8 cellular contexts compared by ENCODE assay signal in genomic region chr1:224432141-224432540, GRCh38. TPM values are rescaled to one million over a fixed set of nuclear protein-coding genes. Genes with fewer than 3 reads are reported as not detected.
DNase-seq lines count a peak whose midpoint lies in the region; ATAC-seq, FAIRE-seq and TF ChIP-seq lines count a peak whose summit lies in the region.

No MANE protein-coding gene starts in this region.

- H3K79me2 ChIP-seq in DOHH2 (ENCODE audit: control insufficient read depth, low read length), result peaks cover 95% of the 10 kb centered on the region
- peaks cover 19 to 71% of the 10 kb centered on the region in 2 experiments for H3K79me2 ChIP-seq in H1 (ENCODE audit: control insufficient read depth in 1 of 2, insufficient read depth in 2 of 2, low read length in 2 of 2)
- peaks cover 72% of the 10 kb centered on the region for H3K79me2 ChIP-seq in osteoblast (ENCODE audit: insufficient read depth, low read length)

- H3K9me2 ChIP-seq in DOHH2 (replicated peaks; ENCODE audit: control insufficient read depth, low read length), result no peaks in the 10 kb centered on the region

- H3K4me1 ChIP-seq in DOHH2 (ENCODE audit: control insufficient read depth, low read length) (peaks cover 53% of the 10 kb centered on the region), NT2/D1 (ENCODE audit: insufficient read depth, insufficient read length) (no peaks in the 10 kb centered on the region), H1 (replicated peaks in 1 of 4; ENCODE audit: control insufficient read depth in 3 of 4, insufficient read depth in 4 of 4, low read length in 3 of 4) (peaks cover 0 to 12% (median 1%) of the 10 kb centered on the region in 4 experiments; a peak in 4 of 7 replicates), osteoblast (ENCODE audit: insufficient read depth, low read length) (peaks cover 60% of the 10 kb centered on the region)

- H3K18ac ChIP-seq in H1 (ENCODE audit: extremely low read depth, low read length), result no peak overlapping the region

- no peak overlapping the region for H2AK5ac ChIP-seq in H1 (ENCODE audit: low read depth, low read length)

- FAIRE-seq in H1 (lab: Jason Lieb, UNC), result no peak

- CTCF ChIA-PET in H1 (lab: Charles Lee; ENCODE audit: partially characterized antibody), result interaction anchor here (0.6 to 1.7 kb wide), 6 partner anchors 19 to 211 kb away, joined by 3 to 5 read pairs (median 3); no protein-coding TSS in a partner anchor

- peaks cover 55% of the 10 kb centered on the region for H3K36me3 ChIP-seq in DOHH2 (ENCODE audit: control insufficient read depth, low read length)
- peaks cover 60% of the 10 kb centered on the region for H3K36me3 ChIP-seq in NT2/D1 (ENCODE audit: insufficient read depth, insufficient read length, low read length)
- peaks cover 0 to 48% (median 17%) of the 10 kb centered on the region in 4 experiments; a peak in 7 of 8 replicates for H3K36me3 ChIP-seq in H1 (ENCODE audit: control insufficient read depth in 2 of 4, insufficient read depth in 4 of 4, low read length in 3 of 4)
- H3K36me3 ChIP-seq in osteoblast (ENCODE audit: insufficient read depth, low read length), result peaks cover 15% of the 10 kb centered on the region

- no peak overlapping the region for H2BK120ac ChIP-seq in H1 (replicated peaks; ENCODE audit: low read depth, low read length)

- no peak for TF ChIP-seq EP300 in H1 (IDR thresholded peaks at IDR 0.05; ENCODE audit: borderline replicate concordance in 1 of 2, low read depth in 2 of 2, low read length in 2 of 2)

- 0 out of 2 replicates have a peak overlapping the region, but pooled peaks have one; percentile 9 for H3K27ac ChIP-seq in DOHH2 (ENCODE audit: low read depth, low read length)
- no peak overlapping the region for H3K27ac ChIP-seq in H1 (ENCODE audit: low read depth, low read length)
- peak overlapping the region; percentile 60 for H3K27ac ChIP-seq in osteoblast (ENCODE audit: low read depth, low read length)

- ATAC-seq in HG03045 (IDR thresholded peaks at IDR 0.05; ENCODE audit: unreplicated experiment), result no peak
- no peak for ATAC-seq in HG03469 (IDR thresholded peaks at IDR 0.05; ENCODE audit: unreplicated experiment)

- WGBS in H1 (ENCODE audit: extremely low coverage in 1 of 2, insufficient coverage in 1 of 2, insufficient read length in 1 of 2, insufficient replicate concordance in 2 of 2, low coverage in 1 of 2, low lambda C conversion rate in 2 of 2, missing lambda C conversion rate in 1 of 2), 2 experiments, result 88% methylated on average over 2 of the region's 2 CpGs; no CpG with 5 or more reads in 1 of the 2 experiments

- DNase-seq in NT2/D1 (ENCODE audit: low read depth, low spot score) (no peak), H1 (ENCODE audit: low read depth in 1 of 2, low spot score in 2 of 2) (no peak), osteoblast (ENCODE audit: insufficient read length, low spot score, missing footprints) (peak; percentile 78), mucosa of gallbladder (ENCODE audit: low spot score) (no peak), HuH-7 (ENCODE audit: low spot score) (no peak)

- H3K27me3 ChIP-seq in DOHH2 (ENCODE audit: control insufficient read depth, low read length) (no peaks in the 10 kb centered on the region), NT2/D1 (ENCODE audit: insufficient read depth, insufficient read length) (no peaks in the 10 kb centered on the region), H1 (replicated peaks in 1 of 4; ENCODE audit: control insufficient read depth in 3 of 4, extremely low read depth in 1 of 4, insufficient read depth in 3 of 4, low read length in 3 of 4) (no peaks in the 10 kb centered on the region), osteoblast (ENCODE audit: insufficient read depth, low read length) (no peaks in the 10 kb centered on the region)

- H3K9me3 ChIP-seq in DOHH2 (ENCODE audit: control insufficient read depth, insufficient read depth, low read length) (no peaks in the 10 kb centered on the region), NT2/D1 (ENCODE audit: insufficient read depth, low read length) (no peaks in the 10 kb centered on the region), H1 (ENCODE audit: insufficient read depth in 2 of 2, low read depth in 1 of 2, low read length in 1 of 2) (no peaks in the 10 kb centered on the region), osteoblast (ENCODE audit: low read depth, low read length) (no peaks in the 10 kb centered on the region)

- peaks cover 6% of the 10 kb centered on the region; the same call in 1 of the 2 replicates for H3F3A ChIP-seq in DOHH2 (ENCODE audit: control insufficient read depth, insufficient read depth)

- H4K5ac ChIP-seq in H1 (ENCODE audit: insufficient read length, low read depth, low read length), result no peak overlapping the region

- TF ChIP-seq CTCF in DOHH2 (IDR thresholded peaks at IDR 0.05; ENCODE audit: low read depth, low read length, poor library complexity, severe bottlenecking) (no peak), H1 (IDR thresholded peaks at IDR 0.05; ENCODE audit: control extremely low read depth in 1 of 3, insufficient read depth in 1 of 3, low read depth in 1 of 3, low read length in 3 of 3) (no peak), osteoblast (IDR thresholded peaks at IDR 0.05; ENCODE audit: extremely low read depth, low read depth, low read length) (no peak)

- no peak overlapping the region for H4K8ac ChIP-seq in H1 (ENCODE audit: extremely low read depth, insufficient read depth, low read length)

- no peak overlapping the region for H3K4ac ChIP-seq in H1 (replicated peaks; ENCODE audit: insufficient read length, low read depth, low read length)

- H2AFZ ChIP-seq in H1 (ENCODE audit: low read length), result no peak overlapping the region
- no peak overlapping the region for H2AFZ ChIP-seq in osteoblast (ENCODE audit: low read length)

- H3K56ac ChIP-seq in H1 (replicated peaks; ENCODE audit: insufficient read length, low read depth, low read length), result no peak overlapping the region

- H3K23me2 ChIP-seq in H1 (ENCODE audit: low read depth, low read length), result peaks cover 11% of the 10 kb centered on the region

- H3K4me2 ChIP-seq in DOHH2 (ENCODE audit: low read length) (peak overlapping the region; percentile 96), H1 (ENCODE audit: insufficient read depth in 1 of 2, low read depth in 2 of 2, low read length in 2 of 2) (peak overlapping the region; percentile 86 to 88), osteoblast (ENCODE audit: insufficient read depth, low read length) (peak overlapping the region; percentile 98)

- TF ChIP-seq RAD21 in H1 (IDR thresholded peaks at IDR 0.05 in 1 of 2, conservative IDR thresholded peaks at IDR 0.05 in 1 of 2; ENCODE audit: low read depth in 2 of 2, low read length in 2 of 2), result no peak

- peak overlapping the region; percentile 78 for H3K9ac ChIP-seq in NT2/D1 (ENCODE audit: insufficient read length, low read depth)
- no peak overlapping the region; a peak in 1 of 7 replicates for H3K9ac ChIP-seq in H1 (replicated peaks in 1 of 4; ENCODE audit: extremely low read depth in 1 of 4, low read depth in 3 of 4, low read length in 3 of 4)

- no peaks in the 10 kb centered on the region for H3K79me1 ChIP-seq in H1 (ENCODE audit: low read depth, low read length)

- H2BK12ac ChIP-seq in H1 (ENCODE audit: low read depth, low read length), result no peak overlapping the region

- no peak overlapping the region for H3K23ac ChIP-seq in H1 (ENCODE audit: insufficient read length)

- H2BK15ac ChIP-seq in H1 (ENCODE audit: low read length), result no peak overlapping the region

- H4K20me1 ChIP-seq in DOHH2 (ENCODE audit: control insufficient read depth, insufficient read depth, low read depth, low read length) (peaks cover 19% of the 10 kb centered on the region; the same call in 1 of the 2 replicates), H1 (replicated peaks in 1 of 2; ENCODE audit: control insufficient read depth in 1 of 2, insufficient read depth in 2 of 2, low read length in 2 of 2) (peaks cover 16% of the 10 kb centered on the region in 2 experiments), osteoblast (ENCODE audit: insufficient read depth, low read length) (peaks cover 37% of the 10 kb centered on the region)

- no peak for TF ChIP-seq POLR2A in H1 (IDR thresholded peaks at IDR 0.05; ENCODE audit: control extremely low read depth in 1 of 2, low read depth in 2 of 2, low read length in 2 of 2)

- H4K91ac ChIP-seq in H1 (replicated peaks; ENCODE audit: insufficient read length, low read length), result no peak overlapping the region

- no peak overlapping the region for H2BK5ac ChIP-seq in H1 (ENCODE audit: low read depth, low read length)

- POLR2A ChIA-PET in H1 (lab: Charles Lee; ENCODE audit: partially characterized antibody), result interaction anchor here (0.6 to 3.5 kb wide), 15 partner anchors 10 to 110 kb away, joined by 3 to 13 read pairs (median 3); no protein-coding TSS in a partner anchor

- H3K4me3 ChIP-seq in DOHH2 (ENCODE audit: low read length), result peak overlapping the region; percentile 87
- H3K4me3 ChIP-seq in NT2/D1 (ENCODE audit: insufficient read length, low read depth), result peak overlapping the region; percentile 73
- peak overlapping the region in 3 of 4 experiments; percentile 37 to 93 (median 83); a peak in 3 of 8 replicates for H3K4me3 ChIP-seq in H1 (ENCODE audit: extremely low read depth in 1 of 4, insufficient read depth in 2 of 4, low read depth in 3 of 4, low read length in 4 of 4)
- peak overlapping the region; percentile 95 for H3K4me3 ChIP-seq in osteoblast (ENCODE audit: insufficient read depth, low read length)

- H2BK20ac ChIP-seq in H1 (ENCODE audit: low read length), result no peak overlapping the region

- no peak overlapping the region for H3K14ac ChIP-seq in H1 (ENCODE audit: insufficient read length)

TF ChIP-seq in H1, 55 proteins besides CTCF, POLR2A, EP300 and RAD21 (continues in another document):
- TF ChIP-seq, protein P1, sequence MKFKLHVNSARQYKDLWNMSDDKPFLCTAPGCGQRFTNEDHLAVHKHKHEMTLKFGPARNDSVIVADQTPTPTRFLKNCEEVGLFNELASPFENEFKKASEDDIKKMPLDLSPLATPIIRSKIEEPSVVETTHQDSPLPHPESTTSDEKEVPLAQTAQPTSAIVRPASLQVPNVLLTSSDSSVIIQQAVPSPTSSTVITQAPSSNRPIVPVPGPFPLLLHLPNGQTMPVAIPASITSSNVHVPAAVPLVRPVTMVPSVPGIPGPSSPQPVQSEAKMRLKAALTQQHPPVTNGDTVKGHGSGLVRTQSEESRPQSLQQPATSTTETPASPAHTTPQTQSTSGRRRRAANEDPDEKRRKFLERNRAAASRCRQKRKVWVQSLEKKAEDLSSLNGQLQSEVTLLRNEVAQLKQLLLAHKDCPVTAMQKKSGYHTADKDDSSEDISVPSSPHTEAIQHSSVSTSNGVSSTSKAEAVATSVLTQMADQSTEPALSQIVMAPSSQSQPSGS (IDR thresholded peaks at IDR 0.05; ENCODE audit: low read length), result no peak

RNA-seq across cellular contexts. Expression of gene WDR26, which starts 2.5 kb away (rescaled TPM):
- total RNA-seq in H1 (2021; fragmentation: NEBNext Ultra II Directional; extraction: Animal tissue kit (Norgen Biotek cat#: 25700)), result 65.5 and 72.5 TPM in 2 replicates
- polyA plus RNA-seq in H1 (2011; rRNA removed), result 14.7 and 18.0 TPM in 2 replicates
- polyA plus RNA-seq in H1 (2011; cell fraction: cytosol; rRNA removed), result 26.3 TPM
- 39.8 TPM for polyA plus RNA-seq in H1 (2011; cell fraction: nucleus; rRNA removed)
- 38.0 to 52.6 TPM (median 50.8 TPM) in 4 replicates for polyA plus RNA-seq in H1 (2012, experiment 1 of 2)
- 6.7 TPM for polyA plus RNA-seq in H1 (2012, experiment 2 of 2)
- polyA plus RNA-seq in H1 (2013, experiment 1 of 2), result 32.3 TPM
- 29.9 TPM for polyA plus RNA-seq in H1 (2013, experiment 2 of 2)
- polyA minus RNA-seq in H1 (2011; rRNA and poly(A)+ RNA removed), result 53.7 and 61.6 TPM in 2 replicates
- polyA minus RNA-seq in H1 (2011; cell fraction: cytosol; rRNA and poly(A)+ RNA removed), result 44.9 TPM
- 101 TPM for polyA minus RNA-seq in H1 (2011; cell fraction: nucleus; rRNA and poly(A)+ RNA removed)
- total RNA-seq in osteoblast (78.9 and 80.2 TPM in 2 replicates), mucosa of gallbladder (63.8 TPM)
